Comparison of ENCODE assay signal across 7 cellular contexts in genomic region chr19:2976609-2977000, GRCh38. TPM values are rescaled to one million over a fixed set of nuclear protein-coding genes. Genes with fewer than 3 reads are reported as not detected.
A peak's percentile ranks its signal among the peaks of the same experiment; 100 is the strongest.
DNase-seq lines count a peak whose midpoint lies in the region; ATAC-seq and TF ChIP-seq lines count a peak whose summit lies in the region.

No MANE protein-coding gene starts in this region.

- 0 out of 2 replicates have a peak, but pooled peaks cover 4% of the 10 kb centered on the region for H3K4me1 ChIP-seq in PC-9 (replicated peaks; ENCODE audit: insufficient read depth)
- peaks cover 36 to 68% (median 52%) of the 10 kb centered on the region in 3 donors for H3K4me1 ChIP-seq in esophagus squamous epithelium
- H3K4me1 ChIP-seq in sigmoid colon, result peaks cover 0 to 32% (median 23%) of the 10 kb centered on the region in 4 donors

- H3F3A ChIP-seq in PC-9 (ENCODE audit: insufficient read depth, low read depth), result no peaks in the 10 kb centered on the region

- no peaks in the 10 kb centered on the region for H3K9me2 ChIP-seq in PC-9 (ENCODE audit: insufficient read depth)

- DNase-seq in GM12864 (ENCODE audit: low read depth), result no peak
- DNase-seq in PC-9, result no peak
- DNase-seq in esophagus squamous epithelium (lab: John Stamatoyannopoulos, UW), result no peak
- no peak for DNase-seq in sigmoid colon
- DNase-seq in DMS 273 (lab: John Stamatoyannopoulos, UW; ENCODE audit: unreplicated experiment), result no peak

- CTCF ChIA-PET in PC-9 (lab: Charles Lee), result no interaction called here

- H3K4me2 ChIP-seq in PC-9, result peak overlapping the region; percentile 95

- H4K20me1 ChIP-seq in PC-9 (ENCODE audit: insufficient read depth), result no peaks in the 10 kb centered on the region

- TF ChIP-seq CTCF in GM12864 (IDR thresholded peaks at IDR 0.05; ENCODE audit: low read depth, low read length, missing control alignments), result no peak
- TF ChIP-seq CTCF in PC-9 (conservative IDR thresholded peaks at IDR 0.05), result no peak
- TF ChIP-seq CTCF in esophagus squamous epithelium (IDR thresholded peaks at IDR 0.05), result no peak
- TF ChIP-seq CTCF in sigmoid colon (IDR thresholded peaks at IDR 0.05), result no peak

- peak overlapping the region; percentile 45 for H3K4me3 ChIP-seq in GM12864 (ENCODE audit: low read depth, low read length)
- H3K4me3 ChIP-seq in PC-9, result peak overlapping the region; percentile 60; the same call in 1 of the 2 replicates
- peak overlapping the region; percentile 31 to 58 (median 50) for H3K4me3 ChIP-seq in esophagus squamous epithelium
- H3K4me3 ChIP-seq in sigmoid colon, result peak overlapping the region; percentile 19 to 55 (median 50)

- H3K79me2 ChIP-seq in PC-9 (ENCODE audit: low read depth), result no peaks in the 10 kb centered on the region

- H3K36me3 ChIP-seq in PC-9 (ENCODE audit: low read depth) (no peaks in the 10 kb centered on the region), esophagus squamous epithelium (no peaks in the 10 kb centered on the region), sigmoid colon (no peaks in the 10 kb centered on the region)

- POLR2A ChIA-PET in PC-9 (lab: Charles Lee; ENCODE audit: unreplicated experiment), result no interaction called here

- BruUV-seq in PC-9 (replicated peaks; lab: Mats Ljungman, UMichigan), result no TSS peak

- intact Hi-C loops in PC-9 (cut with micrococcal nuclease; ENCODE audit: unreplicated experiment), result loop anchor here (2.0 to 5.0 kb wide), 2 partner anchors 26 to 61 kb away; no protein-coding TSS in a partner anchor
- intact Hi-C loops in esophagus squamous epithelium (cut with DNase I), result no loop called here
- intact Hi-C loops in sigmoid colon (cut with DNase I), result no loop called here

- H3K27me3 ChIP-seq in PC-9 (ENCODE audit: insufficient read depth, low read depth) (no peaks in the 10 kb centered on the region), esophagus squamous epithelium (no peaks in the 10 kb centered on the region), sigmoid colon (no peaks in the 10 kb centered on the region)

- no peak for ATAC-seq in GM19035 (IDR thresholded peaks at IDR 0.05; ENCODE audit: unreplicated experiment)
- ATAC-seq in HG02798 (IDR thresholded peaks at IDR 0.05; ENCODE audit: poor library complexity, unreplicated experiment), result no peak

- TF ChIP-seq EP300 in sigmoid colon (IDR thresholded peaks at IDR 0.05), result no peak

- TF ChIP-seq POLR2A in esophagus squamous epithelium (IDR thresholded peaks at IDR 0.05), result no peak
- no peak for TF ChIP-seq POLR2A in sigmoid colon (IDR thresholded peaks at IDR 0.05)

- WGBS in esophagus squamous epithelium, 2 donors, result 8 to 9% methylated on average over 8 to 14 of the region's 15 CpGs
- 14% methylated on average over 15 of the region's 15 CpGs for WGBS in sigmoid colon, 2 donors

- H2AFZ ChIP-seq in PC-9, result peak overlapping the region; percentile 75

- no peaks in the 10 kb centered on the region for H3K9me3 ChIP-seq in PC-9 (ENCODE audit: insufficient read depth, low read depth)
- H3K9me3 ChIP-seq in esophagus squamous epithelium, result no peaks in the 10 kb centered on the region
- no peaks in the 10 kb centered on the region for H3K9me3 ChIP-seq in sigmoid colon

- H3K27ac ChIP-seq in PC-9 (no peak overlapping the region), esophagus squamous epithelium (peak overlapping the region in 2 of 4 donors; percentile 40 to 48), sigmoid colon (peak overlapping the region in 3 of 4 donors; percentile 41 to 62 (median 56))

RNA-seq across cellular contexts. Expression of gene TLE6, which starts 0.8 kb away (rescaled TPM):
- total RNA-seq in PC-9 (2021) (0.90 and 1.1 TPM in 2 replicates), esophagus squamous epithelium (1 to 10 TPM in 2 of 4 donors, under 1 TPM in 1, not detected in 1; 0.59 to 3.3 (median 1.9) TPM), sigmoid colon (under 1 TPM in 3 of 4 donors, not detected in 1; 0.71 to 0.99 (median 0.81) TPM)
- 1 to 10 TPM; 1.8 to 7.2 (median 3.0) TPM for polyA plus RNA-seq in sigmoid colon

RNA-seq across cellular contexts. Expression of gene ZNF77, which starts 31.8 kb away (rescaled TPM):
- total RNA-seq in PC-9 (2021) (2.1 and 2.5 TPM in 2 replicates), esophagus squamous epithelium (1 to 10 TPM; 3.1 to 5.9 (median 4.5) TPM), sigmoid colon (1 to 10 TPM; 3.4 to 8.2 (median 5.3) TPM)
- polyA plus RNA-seq in sigmoid colon, result 1 to 10 TPM; 1.8 to 2.7 (median 2.1) TPM

RNA-seq across cellular contexts. Expression of gene TLE2, which starts 52.5 kb away (rescaled TPM):
- 13.7 and 21.8 TPM in 2 replicates for total RNA-seq in PC-9 (2021)
- total RNA-seq in esophagus squamous epithelium, result 10 to 100 TPM in 1 of 4 donors, 1 to 10 TPM in 3; 5.4 to 22.7 (median 7.6) TPM
- total RNA-seq in sigmoid colon, result 10 to 100 TPM; 27.8 to 66.5 (median 47.3) TPM
- 10 to 100 TPM; 10.9 to 20.9 (median 14.4) TPM for polyA plus RNA-seq in sigmoid colon
